20 cellular contexts compared by ENCODE assay signal in genomic region chr10:120833222-120833928, GRCh38. TPM values are rescaled to one million over a fixed set of nuclear protein-coding genes. Genes with fewer than 3 reads are reported as not detected.
DNase-seq lines count a peak whose midpoint lies in the region; ATAC-seq and TF ChIP-seq lines count a peak whose summit lies in the region.
"Had no signal": no experiment of that assay in that cellular context is flagged by ENCODE, and none has a peak within 500 bp of the region (broad histone marks: within the 10 kb centered on the region; RNA-seq: fewer than 3 reads in every experiment).

No MANE protein-coding gene starts in this region.

- H3F3A ChIP-seq in GM23248 (ENCODE audit: insufficient read depth) = no peaks in the 10 kb centered on the region

- peak; percentile 24 for ATAC-seq in activated T-helper 17 cell treated with anti-CD3 and anti-CD28 coated beads, Interleukin-2, amount 50 U/mL, for 72 hours (replicated peaks)
- ATAC-seq in foreskin keratinocyte (peak; percentile 41), HG02759 (IDR thresholded peaks at IDR 0.05; ENCODE audit: unreplicated experiment) (no peak)
- ATAC-seq in activated naive CD4-positive, alpha-beta T cell treated with anti-CD3 and anti-CD28 coated beads, Interleukin-2, amount 50 U/mL, for 72 hours = no peak
- no peak for ATAC-seq in activated CD4-positive, alpha-beta T cell treated with anti-CD3 and anti-CD28 coated beads for 36 hours

- no peak overlapping the region for H3K4me3 Mint-ChIP-seq in activated T-helper 17 cell treated with anti-CD3 and anti-CD28 coated beads, Interleukin-2, amount 50 U/mL, for 72 hours
- no peak overlapping the region for H3K4me3 Mint-ChIP-seq in activated CD4-positive, alpha-beta T cell treated with anti-CD3 and anti-CD28 coated beads for 36 hours

- in situ Hi-C loops in GM23248 (cut with MboI) = no loop called here

- H3K27me3 Mint-ChIP-seq in activated T-helper 17 cell treated with anti-CD3 and anti-CD28 coated beads, Interleukin-2, amount 50 U/mL, for 72 hours = peaks cover 12% of the 10 kb centered on the region
- peaks cover 12% of the 10 kb centered on the region for H3K27me3 Mint-ChIP-seq in activated CD4-positive, alpha-beta T cell treated with anti-CD3 and anti-CD28 coated beads for 36 hours

- no peaks in the 10 kb centered on the region for H3K9me3 Mint-ChIP-seq in activated T-helper 17 cell treated with anti-CD3 and anti-CD28 coated beads, Interleukin-2, amount 50 U/mL, for 72 hours
- no peaks in the 10 kb centered on the region for H3K9me3 Mint-ChIP-seq in activated naive CD4-positive, alpha-beta T cell treated with anti-CD3 and anti-CD28 coated beads, Interleukin-2, amount 50 U/mL, for 72 hours
- no peaks in the 10 kb centered on the region for H3K9me3 Mint-ChIP-seq in activated CD4-positive, alpha-beta T cell treated with anti-CD3 and anti-CD28 coated beads for 36 hours (ENCODE audit: low read depth)

- DNase-seq in GM23248 = peak; percentile 11
- DNase-seq in foreskin keratinocyte = peak; percentile 10 to 22
- peak; percentile 46 for DNase-seq in mucosa of gallbladder (ENCODE audit: low spot score)
- no peak for DNase-seq in activated naive CD4-positive, alpha-beta T cell treated with anti-CD3 and anti-CD28 coated beads, Interleukin-2, amount 50 U/mL, for 72 hours (ENCODE audit: low spot score in 2 of 2)
- DNase-seq in activated CD4-positive, alpha-beta T cell treated with anti-CD3 and anti-CD28 coated beads for 36 hours = no peak
- no peak for DNase-seq in NCI-H2171 treated with DMSO at 0.1 percent for 48 hours (lab: John Stamatoyannopoulos, UW)
- DNase-seq: DMS 273 treated with DMSO at 0.1 percent for 48 hours; GF-D8; H7; KBM-7; MV-4-11; NCI-H1417; NCI-H187 treated with DMSO at 0.1 percent for 48 hours; NCI-H446 treated with DMSO at 0.1 percent for 48 hours; NK-92 treated with Interleukin-12 subunit alpha and Interleukin-12 subunit beta, amount 100 ng/mL, for 24 hours; SJCRH30 had no signal

- no peak overlapping the region for H2AFZ ChIP-seq in GM23248

- 29 to 33% methylated on average over 6 of the region's 6 CpGs for WGBS in GM23248 (ENCODE audit: low coverage in 1 of 2, low lambda C conversion rate in 2 of 2, missing lambda C conversion rate in 2 of 2), 2 experiments

- H3K27ac ChIP-seq in GM23248 = no peak overlapping the region
- H3K27ac ChIP-seq in foreskin keratinocyte = no peak overlapping the region
- H3K27ac ChIP-seq: BLaER1 treated with 17β-estradiol and CSF1 and Interleukin-3, amounts not matched to agents 10 nM and 100 nM; RWPE1; SJCRH30 had no signal

- H3K4me2 ChIP-seq in GM23248 (ENCODE audit: unreplicated experiment) = no peak overlapping the region
- H3K4me2 ChIP-seq: BLaER1 treated with 17β-estradiol and CSF1 and Interleukin-3, amounts not matched to agents 10 nM and 100 nM had no signal

- no peak overlapping the region for H3K27ac Mint-ChIP-seq in activated T-helper 17 cell treated with anti-CD3 and anti-CD28 coated beads, Interleukin-2, amount 50 U/mL, for 72 hours
- H3K27ac Mint-ChIP-seq in activated naive CD4-positive, alpha-beta T cell treated with anti-CD3 and anti-CD28 coated beads, Interleukin-2, amount 50 U/mL, for 72 hours = no peak overlapping the region
- no peak overlapping the region for H3K27ac Mint-ChIP-seq in activated CD4-positive, alpha-beta T cell treated with anti-CD3 and anti-CD28 coated beads for 36 hours

- H4K20me1 ChIP-seq in GM23248 (ENCODE audit: insufficient read depth) = no peaks in the 10 kb centered on the region
- H4K20me1 ChIP-seq: BLaER1 treated with 17β-estradiol and CSF1 and Interleukin-3, amounts not matched to agents 10 nM and 100 nM had no signal

- H3K9ac ChIP-seq in GM23248 = no peak overlapping the region
- H3K9ac ChIP-seq: BLaER1 treated with 17β-estradiol and CSF1 and Interleukin-3, amounts not matched to agents 10 nM and 100 nM had no signal

- H3K27me3 ChIP-seq in GM23248 (replicated peaks; ENCODE audit: insufficient read depth) = peaks cover 4% of the 10 kb centered on the region; the same call in 1 of the 2 replicates
- peaks cover 9% of the 10 kb centered on the region for H3K27me3 ChIP-seq in foreskin keratinocyte
- H3K27me3 ChIP-seq: BLaER1 treated with 17β-estradiol and CSF1 and Interleukin-3, amounts not matched to agents 10 nM and 100 nM; SJCRH30 had no signal

- no peak for TF ChIP-seq CTCF in foreskin keratinocyte (conservative IDR thresholded peaks at IDR 0.05)

- H3K4me1 ChIP-seq in GM23248 (ENCODE audit: insufficient read depth) = no peaks in the 10 kb centered on the region
- H3K4me1 ChIP-seq in foreskin keratinocyte = no peaks in the 10 kb centered on the region
- H3K4me1 ChIP-seq: SJCRH30 had no signal

- no peaks in the 10 kb centered on the region for H3K4me1 Mint-ChIP-seq in activated T-helper 17 cell treated with anti-CD3 and anti-CD28 coated beads, Interleukin-2, amount 50 U/mL, for 72 hours
- H3K4me1 Mint-ChIP-seq in activated CD4-positive, alpha-beta T cell treated with anti-CD3 and anti-CD28 coated beads for 36 hours = no peaks in the 10 kb centered on the region

- H3K9me2 ChIP-seq in GM23248 (ENCODE audit: insufficient read depth) = no peaks in the 10 kb centered on the region

- POLR2A ChIA-PET in activated CD4-positive, alpha-beta T cell treated with anti-CD3 and anti-CD28 coated beads for 36 hours (lab: Charles Lee) = no interaction called here

- no peaks in the 10 kb centered on the region for H3K36me3 ChIP-seq in GM23248 (ENCODE audit: low read depth)
- H3K36me3 ChIP-seq: BLaER1 treated with 17β-estradiol and CSF1 and Interleukin-3, amounts not matched to agents 10 nM and 100 nM; SJCRH30 had no signal

- no peaks in the 10 kb centered on the region for H3K36me3 Mint-ChIP-seq in activated T-helper 17 cell treated with anti-CD3 and anti-CD28 coated beads, Interleukin-2, amount 50 U/mL, for 72 hours (ENCODE audit: low read depth)
- H3K36me3 Mint-ChIP-seq in activated naive CD4-positive, alpha-beta T cell treated with anti-CD3 and anti-CD28 coated beads, Interleukin-2, amount 50 U/mL, for 72 hours = no peaks in the 10 kb centered on the region
- no peaks in the 10 kb centered on the region for H3K36me3 Mint-ChIP-seq in activated CD4-positive, alpha-beta T cell treated with anti-CD3 and anti-CD28 coated beads for 36 hours (ENCODE audit: low read depth)

- no peaks in the 10 kb centered on the region for H3K79me2 ChIP-seq in GM23248 (ENCODE audit: insufficient read depth)

- intact Hi-C loops in activated CD4-positive, alpha-beta T cell treated with anti-CD3 and anti-CD28 coated beads for 36 hours (cut with DNase I, micrococcal nuclease) = no loop called here

- CTCF ChIA-PET in activated CD4-positive, alpha-beta T cell treated with anti-CD3 and anti-CD28 coated beads for 36 hours (lab: Charles Lee) = interaction anchor here (0.6 kb wide), 1 partner anchor 19 kb away, joined by 3 read pairs; no protein-coding TSS in a partner anchor

- no peaks in the 10 kb centered on the region for H3K9me3 ChIP-seq in GM23248 (ENCODE audit: low read depth)
- H3K9me3 ChIP-seq: BLaER1 treated with 17β-estradiol and CSF1 and Interleukin-3, amounts not matched to agents 10 nM and 100 nM; SJCRH30 had no signal

- H3K4me3 ChIP-seq in GM23248 = no peak overlapping the region
- H3K4me3 ChIP-seq: BLaER1 treated with 17β-estradiol and CSF1 and Interleukin-3, amounts not matched to agents 10 nM and 100 nM; SJCRH30 had no signal

RNA-seq across cellular contexts. Expression of gene WDR11, which starts 17.8 kb away (rescaled TPM):
- total RNA-seq in GM23248 (2014; rRNA removed; shearing (Covaris generic)) = 61.8 and 68.7 TPM in 2 replicates
- polyA plus RNA-seq in GM23248 (2016; fragmentation: Nextera tagmentation; extraction: Ambion mirVana) = 26.7 and 27.0 TPM in 2 replicates
- 10 to 100 TPM; 29.0 to 30.2 TPM for total RNA-seq in activated T-helper 17 cell treated with anti-CD3 and anti-CD28 coated beads, Interleukin-2, amount 50 U/mL, for 72 hours
- total RNA-seq in foreskin keratinocyte = 41.8 and 45.1 TPM in 2 replicates
- polyA plus RNA-seq in foreskin keratinocyte = 17.9 and 18.8 TPM in 2 replicates
- total RNA-seq in mucosa of gallbladder = 44.5 TPM
- 10 to 100 TPM; 22.9 to 42.8 TPM for total RNA-seq in activated naive CD4-positive, alpha-beta T cell treated with anti-CD3 and anti-CD28 coated beads, Interleukin-2, amount 50 U/mL, for 72 hours
- total RNA-seq in activated CD4-positive, alpha-beta T cell treated with anti-CD3 and anti-CD28 coated beads for 36 hours = 10 to 100 TPM; 39.6 to 65.1 TPM

Comparison
In these comparisons a context has a peak if more than half of its experiments do, and no peak if none do; other contexts are left out.
1. DNase-seq: peak in GM23248 (single experiment), foreskin keratinocyte (2 of 2) and mucosa of gallbladder (single experiment); none in activated naive CD4-positive, alpha-beta T cell treated with anti-CD3 and anti-CD28 coated beads, Interleukin-2, amount 50 U/mL, for 72 hours (0 of 2), activated CD4-positive, alpha-beta T cell treated with anti-CD3 and anti-CD28 coated beads for 36 hours (single experiment) and NCI-H2171 treated with DMSO at 0.1 percent for 48 hours (single experiment).
2. ATAC-seq: peak in activated T-helper 17 cell treated with anti-CD3 and anti-CD28 coated beads, Interleukin-2, amount 50 U/mL, for 72 hours (single experiment) and foreskin keratinocyte (single experiment); none in activated naive CD4-positive, alpha-beta T cell treated with anti-CD3 and anti-CD28 coated beads, Interleukin-2, amount 50 U/mL, for 72 hours (0 of 2), HG02759 (single experiment) and activated CD4-positive, alpha-beta T cell treated with anti-CD3 and anti-CD28 coated beads for 36 hours (single experiment).